In the genomic region with DNA sequence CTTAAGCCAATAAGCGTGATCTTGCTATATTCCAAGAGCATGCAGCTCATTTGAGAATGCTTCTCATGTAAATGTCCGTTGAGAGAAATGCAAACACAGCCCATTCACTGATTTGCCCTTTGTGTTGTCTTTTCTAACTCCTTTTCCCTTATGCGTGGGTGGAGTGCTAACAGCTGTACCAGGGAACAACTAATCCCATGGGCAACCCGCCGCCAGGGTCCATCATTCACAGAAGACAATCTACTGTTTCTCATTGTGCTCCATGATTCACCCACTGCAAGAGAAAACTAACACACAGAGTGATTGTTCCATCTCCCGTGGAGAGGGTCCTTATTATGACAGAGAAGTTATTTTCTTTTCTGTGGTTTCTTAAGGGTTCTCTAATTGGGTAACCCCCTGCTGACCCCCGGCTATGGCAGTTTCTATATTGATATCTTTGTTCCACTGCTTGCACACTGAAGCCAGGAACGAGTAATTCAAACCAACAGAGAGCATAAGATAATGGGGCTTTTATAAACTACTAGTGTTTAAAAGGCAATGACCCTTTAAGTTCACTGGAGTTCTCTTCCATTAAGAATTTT, we compare ENCODE assay signal across 17 cellular contexts.
A peak's percentile ranks its signal among the peaks of the same experiment; 100 is the strongest.
DNase-seq lines count a peak whose midpoint lies in the region; TF ChIP-seq lines count a peak whose summit lies in the region.
"Had no signal": no experiment of that assay in that cellular context is flagged by ENCODE, and none has a peak within 500 bp of the region (broad histone marks: within the 10 kb centered on the region; RNA-seq: fewer than 3 reads in every experiment).

No MANE protein-coding gene starts in this region.

- H3K9me3 Mint-ChIP-seq in nephron progenitor cell = peaks cover 5% of the 10 kb centered on the region
- H3K9me3 Mint-ChIP-seq: activated naive CD4-positive, alpha-beta T cell treated with anti-CD3 and anti-CD28 coated beads, Interleukin-2, amount 50 U/mL, for 24 hours had no signal

- peak overlapping the region; percentile 34 for H3K27ac Mint-ChIP-seq in nephron progenitor cell
- H3K27ac Mint-ChIP-seq: activated CD4-positive, alpha-beta T cell treated with anti-CD3 and anti-CD28 coated beads, Interleukin-2, amount 10 ng/mL, durations not matched to agents 7 days and 5 days; activated naive CD4-positive, alpha-beta T cell treated with anti-CD3 and anti-CD28 coated beads, Interleukin-2, amount 50 U/mL, for 24 hours; effector memory CD8-positive, alpha-beta T cell; H9 had no signal

- no peaks in the 10 kb centered on the region for H3K36me3 Mint-ChIP-seq in nephron progenitor cell (ENCODE audit: low read depth)
- H3K36me3 Mint-ChIP-seq: activated naive CD4-positive, alpha-beta T cell treated with anti-CD3 and anti-CD28 coated beads, Interleukin-2, amount 50 U/mL, for 24 hours had no signal

- H3K4me3 ChIP-seq in astrocyte of the cerebellum (ENCODE audit: low read depth, low read length) = no peak overlapping the region

- DNase-seq in DMS153 (lab: John Stamatoyannopoulos, UW) (peak; percentile 72), NCI-H187 treated with DMSO at 0.1 percent for 48 hours (lab: John Stamatoyannopoulos, UW) (peak; percentile 97), astrocyte of the cerebellum (ENCODE audit: low read depth) (peak; percentile 60), nephron progenitor cell (peak; percentile 11), NCI-H1105 treated with DMSO at 0.1 percent for 48 hours (lab: John Stamatoyannopoulos, UW) (no peak), middle frontal gyrus (ENCODE audit: extremely low spot score, low spot score) (no peak), HT-29 (ENCODE audit: low spot score) (no peak)
- DNase-seq in effector CD8-positive, alpha-beta T cell (lab: John Stamatoyannopoulos, UW) = no peak
- DNase-seq: activated CD4-positive, alpha-beta T cell treated with anti-CD3 and anti-CD28 coated beads, Interleukin-2, amount 10 ng/mL, durations not matched to agents 7 days and 5 days; BE2C; effector memory CD8-positive, alpha-beta T cell; H9; NCI-H2171; SK-N-SH; stimulated activated CD4-positive, alpha-beta T cell treated with anti-CD3 and anti-CD28 coated beads, Interleukin-15, amount 100 ng/mL, for 24 hours; stimulated activated naive CD4-positive, alpha-beta T cell treated with Interleukin-2 at 50 U/mL for 16 hours had no signal

- H3K27me3 Mint-ChIP-seq in nephron progenitor cell (ENCODE audit: low read depth, poor library complexity) = peaks cover 9% of the 10 kb centered on the region
- H3K27me3 Mint-ChIP-seq: activated CD4-positive, alpha-beta T cell treated with anti-CD3 and anti-CD28 coated beads, Interleukin-2, amount 10 ng/mL, durations not matched to agents 7 days and 5 days had no signal

- in situ Hi-C loops in astrocyte of the cerebellum (cut with HindIII; ENCODE audit: low sequenced_read_pairs) = no loop called here

- peaks cover 15% of the 10 kb centered on the region for H3K4me1 Mint-ChIP-seq in nephron progenitor cell
- H3K4me1 Mint-ChIP-seq: activated CD4-positive, alpha-beta T cell treated with anti-CD3 and anti-CD28 coated beads, Interleukin-2, amount 10 ng/mL, durations not matched to agents 7 days and 5 days; activated naive CD4-positive, alpha-beta T cell treated with anti-CD3 and anti-CD28 coated beads, Interleukin-2, amount 50 U/mL, for 24 hours had no signal

- H3K4me3 Mint-ChIP-seq in nephron progenitor cell = no peak overlapping the region
- H3K4me3 Mint-ChIP-seq: activated CD4-positive, alpha-beta T cell treated with anti-CD3 and anti-CD28 coated beads, Interleukin-2, amount 10 ng/mL, durations not matched to agents 7 days and 5 days; activated naive CD4-positive, alpha-beta T cell treated with anti-CD3 and anti-CD28 coated beads, Interleukin-2, amount 50 U/mL, for 24 hours; effector memory CD8-positive, alpha-beta T cell; H9 had no signal

- TF ChIP-seq CTCF in astrocyte of the cerebellum (IDR thresholded peaks at IDR 0.05; ENCODE audit: low read depth, low read length, missing control alignments) (no peak), nephron progenitor cell (IDR thresholded peaks at IDR 0.05) (no peak)

Comparison
In these comparisons a context has a peak if more than half of its experiments do, and no peak if none do; other contexts are left out.
1. DNase-seq: peak in DMS153 (single experiment), NCI-H187 treated with DMSO at 0.1 percent for 48 hours (single experiment), astrocyte of the cerebellum (single experiment) and nephron progenitor cell (single experiment); none in effector CD8-positive, alpha-beta T cell (single experiment), NCI-H1105 treated with DMSO at 0.1 percent for 48 hours (single experiment), middle frontal gyrus (single experiment) and HT-29 (single experiment).